In the genomic region with DNA sequence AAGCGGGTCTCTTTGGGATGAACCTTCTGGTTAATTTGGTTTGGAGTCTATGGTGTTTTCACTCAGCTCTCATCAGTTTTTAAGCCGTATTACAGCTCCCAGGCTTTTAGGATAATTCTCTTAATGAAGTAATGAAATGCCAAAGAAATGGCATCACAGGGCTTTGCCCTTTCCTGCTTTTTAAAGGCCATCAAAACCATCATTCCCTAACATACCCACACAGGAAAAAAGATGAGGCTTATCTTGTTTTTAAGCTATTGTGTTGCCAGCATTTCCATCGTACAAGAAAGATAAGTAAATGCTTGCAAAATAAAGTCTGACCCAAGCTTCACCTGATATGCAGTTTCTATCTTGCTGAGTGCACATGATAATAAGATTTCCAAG, we compare ENCODE assay signal across 11 cellular contexts. TPM values are rescaled to one million over a fixed set of nuclear protein-coding genes. Genes with fewer than 3 reads are reported as not detected.
DNase-seq lines count a peak whose midpoint lies in the region; ATAC-seq and TF ChIP-seq lines count a peak whose summit lies in the region.
"Had no signal": no experiment of that assay in that cellular context is flagged by ENCODE, and none has a peak within 500 bp of the region (broad histone marks: within the 10 kb centered on the region; RNA-seq: fewer than 3 reads in every experiment).

No MANE protein-coding gene starts in this region.

- no peaks in the 10 kb centered on the region for H3K36me3 ChIP-seq in WERI-Rb-1
- H3K36me3 ChIP-seq in esophagus squamous epithelium = no peaks in the 10 kb centered on the region
- H3K36me3 ChIP-seq in smooth muscle cell (ENCODE audit: low read depth) = no peaks in the 10 kb centered on the region
- H3K36me3 ChIP-seq: esophagus muscularis mucosa had no signal

- H3K9me3 ChIP-seq in WERI-Rb-1 (ENCODE audit: severe bottlenecking) (no peaks in the 10 kb centered on the region), esophagus squamous epithelium (no peaks in the 10 kb centered on the region), smooth muscle cell (replicated peaks; ENCODE audit: low read depth) (no peaks in the 10 kb centered on the region)
- H3K9me3 ChIP-seq: esophagus muscularis mucosa had no signal

- H2AFZ ChIP-seq in smooth muscle cell (ENCODE audit: low read depth) = no peak overlapping the region

- H3F3A ChIP-seq in smooth muscle cell (ENCODE audit: low read depth) = no peaks in the 10 kb centered on the region

- no peak for TF ChIP-seq POLR2A in esophagus squamous epithelium (IDR thresholded peaks at IDR 0.05)

- no peaks in the 10 kb centered on the region for H3K27me3 ChIP-seq in WERI-Rb-1 (ENCODE audit: insufficient read depth, low read depth, severe bottlenecking)
- no peaks in the 10 kb centered on the region for H3K27me3 ChIP-seq in esophagus squamous epithelium
- no peaks in the 10 kb centered on the region for H3K27me3 ChIP-seq in smooth muscle cell (ENCODE audit: low read depth)
- H3K27me3 ChIP-seq: esophagus muscularis mucosa had no signal

- H4K20me1 ChIP-seq in smooth muscle cell (ENCODE audit: low read depth) = peaks cover 51% of the 10 kb centered on the region

- peak overlapping the region; percentile 28 for H3K4me2 ChIP-seq in smooth muscle cell

- H3K9ac ChIP-seq in smooth muscle cell (ENCODE audit: low read depth) = no peak overlapping the region

- H3K27ac ChIP-seq in WERI-Rb-1 (peak overlapping the region; percentile 89), esophagus squamous epithelium (peak overlapping the region; percentile 34 to 75 (median 68)), smooth muscle cell (ENCODE audit: low read depth) (peak overlapping the region; percentile 38)

- DNase-seq in activated naive CD4-positive, alpha-beta T cell treated with anti-CD3 and anti-CD28 coated beads for 36 hours = no peak
- DNase-seq in activated naive CD4-positive, alpha-beta T cell treated with Interleukin-2 at 50 U/mL for 16 hours = no peak
- DNase-seq in WERI-Rb-1 = no peak
- no peak for DNase-seq in esophagus squamous epithelium (lab: John Stamatoyannopoulos, UW)
- DNase-seq in smooth muscle cell (lab: John Stamatoyannopoulos, UW; ENCODE audit: unreplicated experiment) = no peak
- DNase-seq in SK-N-DZ (ENCODE audit: low spot score) = no peak
- no peak for DNase-seq in NCI-H526 (lab: John Stamatoyannopoulos, UW)
- DNase-seq: naive thymus-derived CD8-positive, alpha-beta T cell; NCI-H1930 had no signal

- peaks cover 90% of the 10 kb centered on the region for H3K4me1 Mint-ChIP-seq in activated naive CD4-positive, alpha-beta T cell treated with anti-CD3 and anti-CD28 coated beads for 36 hours (ENCODE audit: low read depth)

- ATAC-seq in GM21619 (IDR thresholded peaks at IDR 0.05; ENCODE audit: unreplicated experiment) = no peak
- ATAC-seq: naive thymus-derived CD8-positive, alpha-beta T cell had no signal

- CTCF ChIA-PET in activated naive CD4-positive, alpha-beta T cell treated with anti-CD3 and anti-CD28 coated beads for 36 hours (lab: Charles Lee) = interaction anchor here (0.8 to 1.7 kb wide), 6 partner anchors 13 to 188 kb away, joined by 3 to 6 read pairs (median 4); no protein-coding TSS in a partner anchor

- H3K79me2 ChIP-seq in smooth muscle cell (ENCODE audit: low read depth) = peaks cover 30% of the 10 kb centered on the region

- 54 to 56% methylated on average over 3 of the region's 3 CpGs for WGBS in esophagus squamous epithelium, 2 donors
- 49% methylated on average over 3 of the region's 3 CpGs for WGBS in smooth muscle cell (ENCODE audit: low lambda C conversion rate)

- H3K9me3 Mint-ChIP-seq in activated naive CD4-positive, alpha-beta T cell treated with anti-CD3 and anti-CD28 coated beads for 36 hours = no peaks in the 10 kb centered on the region
- H3K9me3 Mint-ChIP-seq: naive thymus-derived CD8-positive, alpha-beta T cell had no signal

- peaks cover 9% of the 10 kb centered on the region for H3K36me3 Mint-ChIP-seq in activated naive CD4-positive, alpha-beta T cell treated with anti-CD3 and anti-CD28 coated beads for 36 hours (ENCODE audit: low read depth)

- H3K4me3 ChIP-seq in WERI-Rb-1 (ENCODE audit: low read depth, low read length) (peak overlapping the region; percentile 33), esophagus squamous epithelium (no peak overlapping the region), smooth muscle cell (no peak overlapping the region)
- H3K4me3 ChIP-seq: esophagus muscularis mucosa had no signal

- intact Hi-C loops in activated naive CD4-positive, alpha-beta T cell treated with anti-CD3 and anti-CD28 coated beads for 36 hours (cut with micrococcal nuclease) = loop anchor here (5.0 kb wide), 1 partner anchor 1357 kb away; a partner anchor contains a TSS
- intact Hi-C loops in esophagus squamous epithelium (cut with DNase I) = no loop called here

- H3K27me3 Mint-ChIP-seq in activated naive CD4-positive, alpha-beta T cell treated with anti-CD3 and anti-CD28 coated beads for 36 hours (ENCODE audit: low read depth) = no peaks in the 10 kb centered on the region
- H3K27me3 Mint-ChIP-seq: naive thymus-derived CD8-positive, alpha-beta T cell had no signal

- H3K4me3 Mint-ChIP-seq in activated naive CD4-positive, alpha-beta T cell treated with anti-CD3 and anti-CD28 coated beads for 36 hours = no peak overlapping the region
- H3K4me3 Mint-ChIP-seq: naive thymus-derived CD8-positive, alpha-beta T cell had no signal

- H3K4me1 ChIP-seq in esophagus squamous epithelium = peaks cover 0 to 52% (median 25%) of the 10 kb centered on the region in 3 donors
- no peaks in the 10 kb centered on the region for H3K4me1 ChIP-seq in smooth muscle cell (ENCODE audit: low read depth)

- no peak for TF ChIP-seq CTCF in WERI-Rb-1 (IDR thresholded peaks at IDR 0.05; ENCODE audit: low read depth, low read length)
- no peak for TF ChIP-seq CTCF in esophagus squamous epithelium (IDR thresholded peaks at IDR 0.05)
- TF ChIP-seq CTCF in smooth muscle cell (IDR thresholded peaks at IDR 0.05; ENCODE audit: borderline replicate concordance, insufficient read depth, poor library complexity, severe bottlenecking) = no peak

- peak overlapping the region; percentile 88 for H3K27ac Mint-ChIP-seq in activated naive CD4-positive, alpha-beta T cell treated with anti-CD3 and anti-CD28 coated beads for 36 hours

RNA-seq across cellular contexts. Expression of a gene that starts 54.9 kb away (rescaled TPM):
- total RNA-seq in activated naive CD4-positive, alpha-beta T cell treated with anti-CD3 and anti-CD28 coated beads for 36 hours = 10 to 100 TPM; 21.6 to 25.3 TPM
- total RNA-seq in esophagus squamous epithelium (10 to 100 TPM in 3 of 4 donors, 1 to 10 TPM in 1; 8.5 to 24.4 (median 18.2) TPM), smooth muscle cell (24.2 and 36.0 TPM in 2 replicates)
- 17.2 and 25.1 TPM in 2 replicates for polyA plus RNA-seq in smooth muscle cell
- 24.7 and 30.0 TPM in 2 replicates for polyA plus RNA-seq in SK-N-DZ (2014; cell fraction: cytosol; rRNA removed)
- polyA plus RNA-seq in SK-N-DZ (2014; cell fraction: nucleus; rRNA removed) = 52.3 and 53.1 TPM in 2 replicates

Comparison
In these comparisons a context has a peak if more than half of its experiments do, and no peak if none do; other contexts are left out.
1. H3K27ac ChIP-seq: peak in every context shown above with its lines; median percentile 89 in WERI-Rb-1; 68 in esophagus squamous epithelium; 38 in smooth muscle cell.